15 cellular contexts compared by ENCODE assay signal in genomic region chr7:139111885-139112284, GRCh38. TPM values are rescaled to one million over a fixed set of nuclear protein-coding genes. Genes with fewer than 3 reads are reported as not detected.
DNase-seq lines count a peak whose midpoint lies in the region; ATAC-seq and TF ChIP-seq lines count a peak whose summit lies in the region.
"Had no signal": no experiment of that assay in that cellular context is flagged by ENCODE, and none has a peak within 500 bp of the region (broad histone marks: within the 10 kb centered on the region; RNA-seq: fewer than 3 reads in every experiment).

No MANE protein-coding gene starts in this region.

- H3K27me3 Mint-ChIP-seq in Calu3 (ENCODE audit: unreplicated experiment) (no peaks in the 10 kb centered on the region), naive B cell (no peaks in the 10 kb centered on the region)
- no peaks in the 10 kb centered on the region for H3K27me3 Mint-ChIP-seq in activated CD4-positive, alpha-beta memory T cell treated with anti-CD3 and anti-CD28 coated beads, Interleukin-2, amount 10 ng/mL, durations not matched to agents 7 days and 5 days

- H3K4me1 Mint-ChIP-seq in Calu3 (ENCODE audit: low read depth, unreplicated experiment), result peaks cover 20% of the 10 kb centered on the region
- H3K4me1 Mint-ChIP-seq in activated CD4-positive, alpha-beta memory T cell treated with anti-CD3 and anti-CD28 coated beads, Interleukin-2, amount 10 ng/mL, durations not matched to agents 7 days and 5 days, result peaks cover 35% of the 10 kb centered on the region
- H3K4me1 Mint-ChIP-seq in naive B cell, result peaks cover 31 to 36% (median 35%) of the 10 kb centered on the region in 3 donors

- intact Hi-C loops in Calu3 (cut with micrococcal nuclease; ENCODE audit: unreplicated experiment), result no loop called here

- H3K27ac Mint-ChIP-seq in Calu3 (ENCODE audit: unreplicated experiment), result peak overlapping the region; percentile 48
- H3K27ac Mint-ChIP-seq in activated CD4-positive, alpha-beta memory T cell treated with anti-CD3 and anti-CD28 coated beads, Interleukin-2, amount 10 ng/mL, durations not matched to agents 7 days and 5 days, result peak overlapping the region; percentile 80
- H3K27ac Mint-ChIP-seq in naive B cell, result peak overlapping the region; percentile 54 to 99 (median 92)

- CTCF ChIA-PET in Calu3 (lab: Charles Lee), result no interaction called here
- CTCF ChIA-PET in activated CD4-positive, alpha-beta memory T cell treated with anti-CD3 and anti-CD28 coated beads, Interleukin-2, amount 10 ng/mL, durations not matched to agents 7 days and 5 days (lab: Charles Lee), result interaction anchor here (0.6 to 1.6 kb wide), 3 partner anchors 17 to 593 kb away, joined by 3 to 5 read pairs (median 3); no protein-coding TSS in a partner anchor

- no peaks in the 10 kb centered on the region for H3K36me3 ChIP-seq in H7 (replicated peaks; ENCODE audit: control insufficient read depth, insufficient read depth, low read length)
- H3K36me3 ChIP-seq: suprapubic skin had no signal

- no peak for DNase-seq in Calu3
- DNase-seq in activated CD4-positive, alpha-beta memory T cell treated with anti-CD3 and anti-CD28 coated beads, Interleukin-2, amount 10 ng/mL, durations not matched to agents 7 days and 5 days, result no peak
- no peak for DNase-seq in naive B cell
- DNase-seq in NCI-H2081 (lab: John Stamatoyannopoulos, UW), result no peak
- DNase-seq in H7, result no peak
- DNase-seq in NCI-H524 treated with DMSO at 0.1 percent for 48 hours (lab: John Stamatoyannopoulos, UW), result no peak
- DNase-seq: activated CD4-positive, alpha-beta T cell treated with anti-CD3 and anti-CD28 coated beads for 1 hour; Caco-2; MV-4-11; NCI-H2171 had no signal

- BruUV-seq in Calu3 (replicated peaks; lab: Mats Ljungman, UMichigan), result no TSS peak

- TF ChIP-seq CTCF in C4-2B (conservative IDR thresholded peaks at IDR 0.05), result no peak
- TF ChIP-seq CTCF in Calu3 (IDR thresholded peaks at IDR 0.05; ENCODE audit: unreplicated experiment), result no peak

- no peak overlapping the region for H3K4me3 Mint-ChIP-seq in Calu3 (ENCODE audit: low read depth, unreplicated experiment)
- peak overlapping the region; percentile 44 for H3K4me3 Mint-ChIP-seq in activated CD4-positive, alpha-beta memory T cell treated with anti-CD3 and anti-CD28 coated beads, Interleukin-2, amount 10 ng/mL, durations not matched to agents 7 days and 5 days
- H3K4me3 Mint-ChIP-seq in naive B cell, result peak overlapping the region in 3 of 8 donors; percentile 25 to 100 (median 60)

- H3K27ac ChIP-seq in C4-2B, result peak overlapping the region; percentile 96
- H3K27ac ChIP-seq: hepatocyte, SK-N-MC, suprapubic skin had no signal

- H3K27me3 ChIP-seq in H7 (ENCODE audit: control insufficient read depth, insufficient read depth, low read length), result peaks cover 6% of the 10 kb centered on the region; the same call in 1 of the 2 replicates
- H3K27me3 ChIP-seq: hepatocyte, suprapubic skin had no signal

- H3K36me3 Mint-ChIP-seq in Calu3 (ENCODE audit: insufficient read depth, unreplicated experiment), result peaks cover 34% of the 10 kb centered on the region
- peaks cover 36% of the 10 kb centered on the region for H3K36me3 Mint-ChIP-seq in activated CD4-positive, alpha-beta memory T cell treated with anti-CD3 and anti-CD28 coated beads, Interleukin-2, amount 10 ng/mL, durations not matched to agents 7 days and 5 days (ENCODE audit: low read depth)
- peaks cover 8 to 21% of the 10 kb centered on the region in 2 donors for H3K36me3 Mint-ChIP-seq in naive B cell

- POLR2A ChIA-PET in activated CD4-positive, alpha-beta memory T cell treated with anti-CD3 and anti-CD28 coated beads, Interleukin-2, amount 10 ng/mL, durations not matched to agents 7 days and 5 days (lab: Charles Lee), result interaction anchor here (1.2 to 1.6 kb wide), 3 partner anchors 17 to 248 kb away, joined by 4 to 11 read pairs (median 5); partner anchors contain the start of gene LUC7L2

- H3K4me3 ChIP-seq in H7 (ENCODE audit: insufficient read depth, low read depth, low read length), result no peak overlapping the region
- H3K4me3 ChIP-seq: hepatocyte, SK-N-MC, suprapubic skin had no signal

- no peak for ATAC-seq in naive B cell (ENCODE audit: low read depth in 2 of 2)
- ATAC-seq: left lobe of liver had no signal

- no peaks in the 10 kb centered on the region for H3K9me3 Mint-ChIP-seq in Calu3 (ENCODE audit: low read depth, unreplicated experiment)
- no peaks in the 10 kb centered on the region for H3K9me3 Mint-ChIP-seq in activated CD4-positive, alpha-beta memory T cell treated with anti-CD3 and anti-CD28 coated beads, Interleukin-2, amount 10 ng/mL, durations not matched to agents 7 days and 5 days
- peaks cover 0 to 9% (median 2%) of the 10 kb centered on the region in 7 donors for H3K9me3 Mint-ChIP-seq in naive B cell

RNA-seq across cellular contexts. Expression of gene ZC3HAV1, which starts 2.4 kb away (rescaled TPM):
- total RNA-seq in Calu3 (2022), result 63.4 and 101 TPM in 2 replicates
- 100 to 1,000 TPM; 129 to 133 TPM for total RNA-seq in activated CD4-positive, alpha-beta memory T cell treated with anti-CD3 and anti-CD28 coated beads, Interleukin-2, amount 10 ng/mL, durations not matched to agents 7 days and 5 days
- 100 to 1,000 TPM in 3 of 6 donors, 10 to 100 TPM in 3; 64.8 to 129 (median 99.7) TPM for polyA plus RNA-seq in naive B cell (ENCODE audit: low read depth in 6 of 6)
- total RNA-seq in H7 (2014; rRNA removed; shearing (Covaris generic)), result 27.1 and 30.9 TPM in 2 replicates
